In genomic region chr12:34607520-34608195, GRCh38 we compare ENCODE assay signal across 20 cellular contexts.
DNase-seq lines count a peak whose midpoint lies in the region; ATAC-seq and TF ChIP-seq lines count a peak whose summit lies in the region.
"Had no signal": no experiment of that assay in that cellular context is flagged by ENCODE, and none has a peak within 500 bp of the region (broad histone marks: within the 10 kb centered on the region; RNA-seq: fewer than 3 reads in every experiment).

No MANE protein-coding gene starts in this region.

- H3K9me3 ChIP-seq in subcutaneous abdominal adipose tissue (ENCODE audit: control insufficient read depth in 5 of 5, low read length in 5 of 5): peaks cover 11 to 62% (median 53%) of the 10 kb centered on the region in 5 donors

- H3K27me3 Mint-ChIP-seq in activated T-cell treated with anti-CD3 and anti-CD28 coated beads, Interleukin-2, amount 50 U/mL, for 24 hours: no peaks in the 10 kb centered on the region
- no peaks in the 10 kb centered on the region for H3K27me3 Mint-ChIP-seq in activated T-cell treated with anti-CD3 and anti-CD28 coated beads, Interleukin-2, amount 50 U/mL, for 72 hours (ENCODE audit: low read depth)

- H3K4me1 Mint-ChIP-seq in activated T-cell treated with anti-CD3 and anti-CD28 coated beads, Interleukin-2, amount 50 U/mL, for 24 hours (ENCODE audit: low read depth): no peaks in the 10 kb centered on the region
- no peaks in the 10 kb centered on the region for H3K4me1 Mint-ChIP-seq in activated T-cell treated with anti-CD3 and anti-CD28 coated beads, Interleukin-2, amount 50 U/mL, for 72 hours (ENCODE audit: low read depth)
- H3K4me1 Mint-ChIP-seq: CD8-positive, alpha-beta memory T cell had no signal

- no peaks in the 10 kb centered on the region for H3K36me3 Mint-ChIP-seq in activated T-cell treated with anti-CD3 and anti-CD28 coated beads, Interleukin-2, amount 50 U/mL, for 24 hours (ENCODE audit: low read depth)
- H3K36me3 Mint-ChIP-seq in activated T-cell treated with anti-CD3 and anti-CD28 coated beads, Interleukin-2, amount 50 U/mL, for 72 hours (ENCODE audit: insufficient read depth in 2 of 2): peaks cover 6 to 25% of the 10 kb centered on the region in 2 donors
- H3K36me3 Mint-ChIP-seq: CD8-positive, alpha-beta memory T cell had no signal

- H3K9ac ChIP-seq in subcutaneous abdominal adipose tissue (ENCODE audit: low read length in 5 of 5): no peak overlapping the region
- H3K9ac ChIP-seq: BLaER1 treated with 17β-estradiol and CSF1 and Interleukin-3, amounts not matched to agents 10 nM and 100 nM had no signal

- H3K27ac Mint-ChIP-seq in activated T-cell treated with anti-CD3 and anti-CD28 coated beads, Interleukin-2, amount 50 U/mL, for 24 hours: no peak overlapping the region
- no peak overlapping the region for H3K27ac Mint-ChIP-seq in activated T-cell treated with anti-CD3 and anti-CD28 coated beads, Interleukin-2, amount 50 U/mL, for 72 hours

- peak; percentile 7 for DNase-seq in activated T-cell treated with anti-CD3 and anti-CD28 coated beads, Interleukin-2, amount 50 U/mL, for 24 hours
- no peak for DNase-seq in activated T-cell treated with anti-CD3 and anti-CD28 coated beads, Interleukin-2, amount 50 U/mL, for 72 hours
- DNase-seq in GM13977 (ENCODE audit: low spot score): peak; percentile 4
- DNase-seq in iPS-NIHi7 (ENCODE audit: extremely low spot score): peak; percentile 2
- DNase-seq in retina: no peak
- DNase-seq: DND-41, IMR-90, Kasumi-1, MM.1S, NCI-H1092 treated with DMSO at 0.1 percent for 48 hours, NCI-H1694, NCI-H2107, NCI-H2227 treated with DMSO at 0.1 percent for 48 hours, NCI-H524, PC-9 had no signal

- peak overlapping the region in 4 of 5 donors; percentile 10 to 38 (median 26) for H3K4me3 ChIP-seq in subcutaneous abdominal adipose tissue (ENCODE audit: low read depth in 1 of 5, low read length in 5 of 5)
- H3K4me3 ChIP-seq: BLaER1 treated with 17β-estradiol and CSF1 and Interleukin-3, amounts not matched to agents 10 nM and 100 nM; PC-9 had no signal

- H3K27me3 ChIP-seq in subcutaneous abdominal adipose tissue (ENCODE audit: control insufficient read depth in 5 of 5, insufficient read depth in 4 of 5, low read length in 5 of 5): no peaks in the 10 kb centered on the region
- H3K27me3 ChIP-seq: BLaER1 treated with 17β-estradiol and CSF1 and Interleukin-3, amounts not matched to agents 10 nM and 100 nM had no signal

- H3K27ac ChIP-seq in subcutaneous abdominal adipose tissue (ENCODE audit: low read depth, low read length): no peak overlapping the region
- H3K27ac ChIP-seq: BLaER1 treated with 17β-estradiol and CSF1 and Interleukin-3, amounts not matched to agents 10 nM and 100 nM; PC-9 had no signal

- no peaks in the 10 kb centered on the region for H3K36me3 ChIP-seq in subcutaneous abdominal adipose tissue (ENCODE audit: control insufficient read depth in 5 of 5, insufficient read depth in 5 of 5, low read length in 5 of 5)
- H3K36me3 ChIP-seq: BLaER1 treated with 17β-estradiol and CSF1 and Interleukin-3, amounts not matched to agents 10 nM and 100 nM had no signal

- no peaks in the 10 kb centered on the region for H3K4me1 ChIP-seq in subcutaneous abdominal adipose tissue (ENCODE audit: control insufficient read depth in 5 of 5, insufficient read depth in 5 of 5, low read length in 5 of 5)
- H3K4me1 ChIP-seq: BLaER1 treated with 17β-estradiol and CSF1 and Interleukin-3, amounts not matched to agents 10 nM and 100 nM had no signal

- H3K9me3 Mint-ChIP-seq in activated T-cell treated with anti-CD3 and anti-CD28 coated beads, Interleukin-2, amount 50 U/mL, for 24 hours: peaks cover 28% of the 10 kb centered on the region
- peaks cover 19 to 30% of the 10 kb centered on the region in 2 donors for H3K9me3 Mint-ChIP-seq in activated T-cell treated with anti-CD3 and anti-CD28 coated beads, Interleukin-2, amount 50 U/mL, for 72 hours

- no peak for TF ChIP-seq CTCF in GM13977 (IDR thresholded peaks at IDR 0.05; ENCODE audit: extremely low read depth, insufficient read depth, missing control alignments)

- H3K4me3 Mint-ChIP-seq in activated T-cell treated with anti-CD3 and anti-CD28 coated beads, Interleukin-2, amount 50 U/mL, for 24 hours: no peak overlapping the region
- H3K4me3 Mint-ChIP-seq in activated T-cell treated with anti-CD3 and anti-CD28 coated beads, Interleukin-2, amount 50 U/mL, for 72 hours: no peak overlapping the region
- H3K4me3 Mint-ChIP-seq: CD8-positive, alpha-beta memory T cell had no signal

- in situ Hi-C loops in GM13977 (cut with MboI; ENCODE audit: low pct_unique_long_range_greater_than_20kb, low sequenced_read_pairs, unreplicated experiment): no loop called here

- no peak for ATAC-seq in activated T-cell treated with anti-CD3 and anti-CD28 coated beads, Interleukin-2, amount 50 U/mL, for 72 hours (replicated peaks in 1 of 2)
- ATAC-seq in HG03457 (IDR thresholded peaks at IDR 0.05; ENCODE audit: unreplicated experiment): no peak
- no peak for ATAC-seq in HG02610 (IDR thresholded peaks at IDR 0.05; ENCODE audit: unreplicated experiment)

Comparison
In these comparisons a context has a peak if more than half of its experiments do, and no peak if none do; other contexts are left out.
1. DNase-seq: peak in activated T-cell treated with anti-CD3 and anti-CD28 coated beads, Interleukin-2, amount 50 U/mL, for 24 hours (single experiment), GM13977 (single experiment) and iPS-NIHi7 (single experiment); none in activated T-cell treated with anti-CD3 and anti-CD28 coated beads, Interleukin-2, amount 50 U/mL, for 72 hours (0 of 2) and retina (single experiment).